Comparison of ENCODE assay signal across 18 cellular contexts in the genomic region with DNA sequence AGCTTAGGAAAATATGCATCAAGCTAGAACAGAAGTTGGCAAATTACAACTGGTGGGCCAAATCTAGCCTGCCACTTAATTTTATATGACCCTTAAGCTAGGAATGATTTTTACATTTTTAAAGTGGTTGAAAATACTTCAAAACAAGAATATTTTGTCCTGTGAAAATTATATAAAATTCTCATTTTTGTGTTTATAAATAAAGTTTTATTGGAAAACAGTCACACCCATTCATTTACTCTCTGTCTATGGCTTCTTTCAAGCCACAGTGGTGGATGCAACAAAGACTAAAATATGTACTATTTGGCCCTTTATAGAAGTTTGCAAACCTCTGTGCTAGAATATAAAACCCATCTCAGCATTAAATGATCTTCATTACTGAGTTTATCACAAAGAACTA. TPM values are rescaled to one million over a fixed set of nuclear protein-coding genes. Genes with fewer than 3 reads are reported as not detected.
DNase-seq lines count a peak whose midpoint lies in the region; ATAC-seq, FAIRE-seq and TF ChIP-seq lines count a peak whose summit lies in the region.
"Had no signal": no experiment of that assay in that cellular context is flagged by ENCODE, and none has a peak within 500 bp of the region (broad histone marks: within the 10 kb centered on the region; RNA-seq: fewer than 3 reads in every experiment).

No MANE protein-coding gene starts in this region.

- H3K9me2 ChIP-seq in SU-DHL-6 (replicated peaks; ENCODE audit: insufficient read depth, low read length) = no peaks in the 10 kb centered on the region

- no peak for FAIRE-seq in D721Med (lab: Jason Lieb, UNC)
- FAIRE-seq: endothelial cell of umbilical vein had no signal

- H3K27ac ChIP-seq in BLaER1 treated with 17β-estradiol and CSF1 and Interleukin-3, amounts not matched to agents 10 nM and 100 nM = peak overlapping the region in 4 of 11 experiments; percentile 77 to 85 (median 82); a peak in 5 of 22 replicates
- H3K27ac ChIP-seq in CD8-positive, alpha-beta T cell (ENCODE audit: low read depth, low read length) = peak overlapping the region; percentile 46
- no peak overlapping the region for H3K27ac ChIP-seq in SU-DHL-6 (ENCODE audit: low read depth, low read length)
- H3K27ac ChIP-seq in smooth muscle cell (ENCODE audit: low read depth) = no peak overlapping the region
- H3K27ac ChIP-seq: GM23248, psoas muscle had no signal

- H3K27me3 Mint-ChIP-seq in CD8-positive, alpha-beta T cell (ENCODE audit: low read depth) = no peaks in the 10 kb centered on the region
- H3K27me3 Mint-ChIP-seq in memory B cell = no peaks in the 10 kb centered on the region
- H3K27me3 Mint-ChIP-seq: dendritic cell treated with granulocyte-macrophage colony-stimulating factor and Interleukin-4, amounts not matched to agents 40 ng/mL and 50 ng/mL, for 4 days had no signal

- H3K9me3 ChIP-seq in BLaER1 treated with 17β-estradiol and CSF1 and Interleukin-3, amounts not matched to agents 10 nM and 100 nM (replicated peaks in 1 of 11) = no peaks in the 10 kb centered on the region
- H3K9me3 ChIP-seq in CD8-positive, alpha-beta T cell (ENCODE audit: low read length) = no peaks in the 10 kb centered on the region
- H3K9me3 ChIP-seq in SU-DHL-6 (ENCODE audit: insufficient read depth, low read length) (no peaks in the 10 kb centered on the region), smooth muscle cell (replicated peaks; ENCODE audit: low read depth) (no peaks in the 10 kb centered on the region)
- H3K9me3 ChIP-seq: heart right ventricle, left lung, psoas muscle had no signal

- H3K27me3 ChIP-seq in BLaER1 treated with 17β-estradiol and CSF1 and Interleukin-3, amounts not matched to agents 10 nM and 100 nM = no peaks in the 10 kb centered on the region
- no peaks in the 10 kb centered on the region for H3K27me3 ChIP-seq in CD8-positive, alpha-beta T cell (ENCODE audit: insufficient read depth, low read length)
- H3K27me3 ChIP-seq in SU-DHL-6 (ENCODE audit: low read length) (no peaks in the 10 kb centered on the region), smooth muscle cell (ENCODE audit: low read depth) (no peaks in the 10 kb centered on the region)
- H3K27me3 ChIP-seq: heart right ventricle, left lung had no signal

- H2AFZ ChIP-seq in SU-DHL-6 (ENCODE audit: low read depth, low read length, severe bottlenecking) = peak overlapping the region; percentile 95
- H2AFZ ChIP-seq in smooth muscle cell (ENCODE audit: low read depth) = no peak overlapping the region
- H2AFZ ChIP-seq: GM23248 had no signal

- peaks cover 11% of the 10 kb centered on the region for H3K36me3 Mint-ChIP-seq in CD8-positive, alpha-beta T cell
- no peaks in the 10 kb centered on the region for H3K36me3 Mint-ChIP-seq in memory B cell

- CTCF ChIA-PET in CD8-positive, alpha-beta T cell (lab: Charles Lee) = interaction anchor here (1.9 to 2.4 kb wide), 2 partner anchors 70 to 74 kb away, joined by 7 to 10 read pairs; no protein-coding TSS in a partner anchor

- POLR2A ChIA-PET in CD8-positive, alpha-beta T cell (lab: Charles Lee) = interaction anchor here (1.0 to 3.0 kb wide), 6 partner anchors 9 to 484 kb away, joined by 3 to 19 read pairs (median 4); partner anchors contain the start of gene SLC2A13

- no peak for DNase-seq in CD8-positive, alpha-beta T cell
- no peak for DNase-seq in memory B cell (ENCODE audit: low spot score in 2 of 2)
- no peak for DNase-seq in D721Med (ENCODE audit: insufficient read length, low spot score)
- no peak for DNase-seq in DMS 273 treated with DMSO at 0.1 percent for 48 hours (lab: John Stamatoyannopoulos, UW)
- DNase-seq in smooth muscle cell (lab: John Stamatoyannopoulos, UW; ENCODE audit: unreplicated experiment) = no peak
- DNase-seq: GF-D8, GM23248, heart right ventricle, NCI-H1417 treated with DMSO at 0.1 percent for 48 hours, NCI-H524 treated with DMSO at 0.1 percent for 48 hours, psoas muscle had no signal

- H3K4me2 ChIP-seq in BLaER1 treated with 17β-estradiol and CSF1 and Interleukin-3, amounts not matched to agents 10 nM and 100 nM = peak overlapping the region in 10 of 11 experiments; percentile 83 to 96 (median 87); a peak in 16 of 22 replicates
- H3K4me2 ChIP-seq in SU-DHL-6 (ENCODE audit: low read depth, low read length, poor library complexity, severe bottlenecking) (peak overlapping the region; percentile 100), smooth muscle cell (no peak overlapping the region)

- H4K20me1 ChIP-seq in BLaER1 treated with 17β-estradiol and CSF1 and Interleukin-3, amounts not matched to agents 10 nM and 100 nM = no peaks in the 10 kb centered on the region
- H4K20me1 ChIP-seq in SU-DHL-6 (ENCODE audit: low read depth, low read length) (no peaks in the 10 kb centered on the region), smooth muscle cell (ENCODE audit: low read depth) (no peaks in the 10 kb centered on the region)

- no peaks in the 10 kb centered on the region for H3K36me3 ChIP-seq in BLaER1 treated with 17β-estradiol and CSF1 and Interleukin-3, amounts not matched to agents 10 nM and 100 nM
- no peaks in the 10 kb centered on the region for H3K36me3 ChIP-seq in CD8-positive, alpha-beta T cell (ENCODE audit: insufficient read depth, low read length)
- H3K36me3 ChIP-seq in SU-DHL-6 (ENCODE audit: low read length) = no peaks in the 10 kb centered on the region
- H3K36me3 ChIP-seq in smooth muscle cell (ENCODE audit: low read depth) = no peaks in the 10 kb centered on the region
- H3K36me3 ChIP-seq: heart right ventricle, left lung had no signal

- peaks cover 42% of the 10 kb centered on the region for H3K4me1 Mint-ChIP-seq in CD8-positive, alpha-beta T cell (ENCODE audit: low read depth)
- peaks cover 20% of the 10 kb centered on the region for H3K4me1 Mint-ChIP-seq in memory B cell

- H3F3A ChIP-seq in SU-DHL-6 (ENCODE audit: insufficient read depth) (peaks cover 25% of the 10 kb centered on the region), smooth muscle cell (ENCODE audit: low read depth) (peaks cover 7% of the 10 kb centered on the region)

- H3K4me3 ChIP-seq in BLaER1 treated with 17β-estradiol and CSF1 and Interleukin-3, amounts not matched to agents 10 nM and 100 nM = no peak overlapping the region
- no peak overlapping the region for H3K4me3 ChIP-seq in CD8-positive, alpha-beta T cell (ENCODE audit: low read depth, low read length)
- H3K4me3 ChIP-seq in SU-DHL-6 (ENCODE audit: insufficient read depth, low read length, poor library complexity, severe bottlenecking) = no peak overlapping the region
- H3K4me3 ChIP-seq in smooth muscle cell = no peak overlapping the region
- H3K4me3 ChIP-seq: GM23248, left lung had no signal

- peak overlapping the region; percentile 93 for H3K27ac Mint-ChIP-seq in CD8-positive, alpha-beta T cell
- no peak overlapping the region for H3K27ac Mint-ChIP-seq in memory B cell
- H3K27ac Mint-ChIP-seq: dendritic cell treated with granulocyte-macrophage colony-stimulating factor and Interleukin-4, amounts not matched to agents 40 ng/mL and 50 ng/mL, for 4 days had no signal

- no peaks in the 10 kb centered on the region for H3K9me3 Mint-ChIP-seq in CD8-positive, alpha-beta T cell
- no peaks in the 10 kb centered on the region for H3K9me3 Mint-ChIP-seq in memory B cell
- H3K9me3 Mint-ChIP-seq: dendritic cell treated with granulocyte-macrophage colony-stimulating factor and Interleukin-4, amounts not matched to agents 40 ng/mL and 50 ng/mL, for 4 days had no signal

- H3K79me2 ChIP-seq in SU-DHL-6 (ENCODE audit: insufficient read depth, low read length) = no peaks in the 10 kb centered on the region
- H3K79me2 ChIP-seq in smooth muscle cell (ENCODE audit: low read depth) = no peaks in the 10 kb centered on the region

- ATAC-seq in CD8-positive, alpha-beta T cell = no peak
- ATAC-seq in memory B cell (ENCODE audit: low read depth) (no peak), HG03280 (IDR thresholded peaks at IDR 0.05; ENCODE audit: unreplicated experiment) (no peak)
- ATAC-seq: heart right ventricle, left lung, psoas muscle, Right ventricle myocardium inferior had no signal

- intact Hi-C loops in CD8-positive, alpha-beta T cell (cut with DNase I, micrococcal nuclease) = loop anchor here (2.0 to 5.0 kb wide), 3 partner anchors 19 to 179 kb away; partner anchors contain the start of gene KIF21A (in 1 of the 2)

- peaks cover 21 to 41% (median 35%) of the 10 kb centered on the region in 10 experiments for H3K4me1 ChIP-seq in BLaER1 treated with 17β-estradiol and CSF1 and Interleukin-3, amounts not matched to agents 10 nM and 100 nM
- peaks cover 34% of the 10 kb centered on the region for H3K4me1 ChIP-seq in CD8-positive, alpha-beta T cell (ENCODE audit: insufficient read depth, low read length)
- H3K4me1 ChIP-seq in smooth muscle cell (ENCODE audit: low read depth) = peaks cover 3% of the 10 kb centered on the region

- peak overlapping the region; percentile 33 for H3K4me3 Mint-ChIP-seq in CD8-positive, alpha-beta T cell
- peak overlapping the region; percentile 79 for H3K4me3 Mint-ChIP-seq in memory B cell
- H3K4me3 Mint-ChIP-seq: dendritic cell treated with granulocyte-macrophage colony-stimulating factor and Interleukin-4, amounts not matched to agents 40 ng/mL and 50 ng/mL, for 4 days had no signal

- H3K9ac ChIP-seq in BLaER1 treated with 17β-estradiol and CSF1 and Interleukin-3, amounts not matched to agents 10 nM and 100 nM = no peak overlapping the region
- H3K9ac ChIP-seq in SU-DHL-6 (ENCODE audit: low read length) (0 out of 2 replicates have a peak overlapping the region, but pooled peaks have one; percentile 51), smooth muscle cell (ENCODE audit: low read depth) (no peak overlapping the region)
- H3K9ac ChIP-seq: GM23248 had no signal

- TF ChIP-seq CTCF in CD8-positive, alpha-beta T cell (IDR thresholded peaks at IDR 0.05) = no peak
- TF ChIP-seq CTCF in SU-DHL-6 (IDR thresholded peaks at IDR 0.05; ENCODE audit: insufficient read depth, low read length, poor library complexity, severe bottlenecking) (no peak), D721Med (IDR thresholded peaks at IDR 0.05; ENCODE audit: insufficient read depth, missing control alignments) (no peak), smooth muscle cell (IDR thresholded peaks at IDR 0.05; ENCODE audit: borderline replicate concordance, insufficient read depth, poor library complexity, severe bottlenecking) (no peak)

RNA-seq across cellular contexts. Expression of gene ABCD2, which starts 2.1 kb away (rescaled TPM):
- total RNA-seq in CD8-positive, alpha-beta T cell = 1 to 10 TPM; 3.4 to 3.5 TPM
- total RNA-seq in smooth muscle cell = 0.04 TPM in 1 of 2 replicates, not detected in the other
- polyA plus RNA-seq in smooth muscle cell = not detected in 2 replicates
- total RNA-seq: endothelial cell of umbilical vein had no signal
- polyA plus RNA-seq: endothelial cell of umbilical vein, GM23248 had no signal
